Comparison of ENCODE assay signal across 11 cellular contexts in genomic region chr9:133715295-133715865, GRCh38. TPM values are rescaled to one million over a fixed set of nuclear protein-coding genes. Genes with fewer than 3 reads are reported as not detected.
DNase-seq lines count a peak whose midpoint lies in the region; ATAC-seq, FAIRE-seq and TF ChIP-seq lines count a peak whose summit lies in the region.
"Had no signal": no experiment of that assay in that cellular context is flagged by ENCODE, and none has a peak within 500 bp of the region (broad histone marks: within the 10 kb centered on the region; RNA-seq: fewer than 3 reads in every experiment).

No MANE protein-coding gene starts in this region.

- DNase-seq in NB4 (ENCODE audit: low read depth) (peak; percentile 71), astrocyte (ENCODE audit: low read depth) (peak; percentile 34), left lung (peak in 1 of 2 donors; percentile 62), COLO829 (ENCODE audit: low spot score) (no peak)
- DNase-seq in stimulated activated naive CD8-positive, alpha-beta T cell treated with anti-CD3 and anti-CD28 coated beads, Interleukin-15, Interleukin-2, amounts not matched to agents 100 U/mL and 50 U/mL, for 24 hours, result no peak
- DNase-seq in central memory CD4-positive, alpha-beta T cell, result no peak
- DNase-seq: SHP77 treated with DMSO at 0.1 percent for 48 hours had no signal

- intact Hi-C loops in left lung (cut with DNase I), result loop anchor here in 1 of 2 donors (10.0 kb wide), 1 partner anchor 181 kb away; the partner anchor contains the start of gene ADAMTSL2

- H3K4me1 ChIP-seq in astrocyte (ENCODE audit: insufficient read depth, low read length) (peaks cover 48% of the 10 kb centered on the region), left lung (peaks cover 6 to 14% of the 10 kb centered on the region in 2 donors)

- H3K4me3 ChIP-seq in NB4 (ENCODE audit: low read depth, low read length) (no peak overlapping the region), astrocyte (ENCODE audit: insufficient read depth, low read depth, low read length) (no peak overlapping the region), left lung (no peak overlapping the region)
- H3K4me3 ChIP-seq: tibial nerve had no signal

- FAIRE-seq in astrocyte (lab: Jason Lieb, UNC), result no peak
- FAIRE-seq: frontal cortex had no signal

- no peaks in the 10 kb centered on the region for H3K79me2 ChIP-seq in astrocyte (ENCODE audit: insufficient read depth, low read length)

- no peaks in the 10 kb centered on the region for H3K36me3 ChIP-seq in astrocyte (ENCODE audit: insufficient read depth, low read length)
- H3K36me3 ChIP-seq in left lung, result no peaks in the 10 kb centered on the region

- H3K27ac ChIP-seq in astrocyte (ENCODE audit: low read depth, low read length), result peak overlapping the region; percentile 79
- H3K27ac ChIP-seq in left lung, result peak overlapping the region; percentile 28 to 44

- peaks cover 32% of the 10 kb centered on the region for H3K4me1 Mint-ChIP-seq in astrocyte (ENCODE audit: low read depth, unreplicated experiment)

- H3K9me3 ChIP-seq in astrocyte (ENCODE audit: insufficient read depth, low read depth, low read length) (no peaks in the 10 kb centered on the region), left lung (no peaks in the 10 kb centered on the region)
- H3K9me3 ChIP-seq: tibial nerve had no signal

- peaks cover 3% of the 10 kb centered on the region for H3K9me3 Mint-ChIP-seq in astrocyte (ENCODE audit: unreplicated experiment)

- peaks cover 15% of the 10 kb centered on the region for H3K27me3 Mint-ChIP-seq in astrocyte (ENCODE audit: low read depth, unreplicated experiment)

- ATAC-seq in left lung, result no peak
- peak; percentile 28 for ATAC-seq in stimulated activated naive CD8-positive, alpha-beta T cell treated with anti-CD3 and anti-CD28 coated beads, Interleukin-15, Interleukin-2, amounts not matched to agents 100 U/mL and 50 U/mL, for 24 hours
- ATAC-seq in HG02759 (IDR thresholded peaks at IDR 0.05; ENCODE audit: unreplicated experiment), result no peak
- ATAC-seq in GM21528 (IDR thresholded peaks at IDR 0.05; ENCODE audit: low FRiP score, unreplicated experiment), result no peak

- TF ChIP-seq CTCF in NB4 (IDR thresholded peaks at IDR 0.05; ENCODE audit: low read depth, low read length) (no peak), astrocyte (IDR thresholded peaks at IDR 0.05; ENCODE audit: insufficient read depth, low read depth, low read length) (no peak), left lung (IDR thresholded peaks at IDR 0.05) (no peak)

- H4K20me1 ChIP-seq in astrocyte (ENCODE audit: insufficient read depth, low read length), result no peaks in the 10 kb centered on the region

- no peak overlapping the region for H3K4me3 Mint-ChIP-seq in astrocyte (ENCODE audit: unreplicated experiment)

- H3K27ac Mint-ChIP-seq in astrocyte (ENCODE audit: unreplicated experiment), result peak overlapping the region; percentile 83

- H3K27me3 ChIP-seq in astrocyte (ENCODE audit: insufficient read depth, low read length) (no peaks in the 10 kb centered on the region), left lung (no peaks in the 10 kb centered on the region)
- H3K27me3 ChIP-seq: tibial nerve had no signal

- peaks cover 1% of the 10 kb centered on the region for H3K36me3 Mint-ChIP-seq in astrocyte (ENCODE audit: low read depth, unreplicated experiment)

- peak overlapping the region; percentile 70 for H3K9ac ChIP-seq in astrocyte (ENCODE audit: low read length)

- TF ChIP-seq POLR2A in NB4 (IDR thresholded peaks at IDR 0.05; ENCODE audit: extremely low read depth, insufficient read length), result no peak

- H2AFZ ChIP-seq in astrocyte (ENCODE audit: low read depth, low read length), result peak overlapping the region; percentile 39

- peak overlapping the region; percentile 74 for H3K4me2 ChIP-seq in astrocyte (ENCODE audit: low read length)

RNA-seq across cellular contexts. Expression of gene SARDH, which starts 22.8 kb away (rescaled TPM):
- total RNA-seq in astrocyte (2.8 and 3.7 TPM in 2 replicates), left lung (1 to 10 TPM; 3.9 to 5.9 TPM)

Comparison
In these comparisons a context has a peak if more than half of its experiments do, and no peak if none do; other contexts are left out.
1. DNase-seq: peak in NB4 (single experiment) and astrocyte (single experiment); none in stimulated activated naive CD8-positive, alpha-beta T cell treated with anti-CD3 and anti-CD28 coated beads, Interleukin-15, Interleukin-2, amounts not matched to agents 100 U/mL and 50 U/mL, for 24 hours (single experiment), COLO829 (single experiment) and central memory CD4-positive, alpha-beta T cell (single experiment).